Comparison of ENCODE assay signal across 1 cellular context in the genomic region with DNA sequence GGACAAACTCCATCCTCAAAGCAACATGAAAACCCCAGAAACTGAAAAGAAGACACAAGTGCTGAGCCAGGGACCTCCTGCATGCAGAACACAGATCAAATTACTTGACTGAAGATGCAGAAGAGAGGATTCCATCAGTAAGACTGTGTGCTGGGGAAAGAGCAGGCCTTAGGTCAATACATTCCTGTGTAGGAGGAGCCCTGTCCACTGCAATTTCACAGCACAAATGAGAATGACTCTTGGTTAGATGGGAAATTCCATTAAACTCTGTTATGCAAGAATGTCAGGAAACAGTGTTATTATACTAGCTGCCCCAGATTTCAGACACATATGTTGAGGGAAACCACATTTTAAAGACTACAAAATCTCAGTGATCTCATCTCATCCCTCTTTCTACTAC.
TF ChIP-seq lines count a peak whose summit lies in the region.

No MANE protein-coding gene starts in this region.

TF ChIP-seq in SK-N-SH, 30 proteins besides CTCF, POLR2A, EP300 and RAD21 (continued from another document):
- TF ChIP-seq, protein P1, sequence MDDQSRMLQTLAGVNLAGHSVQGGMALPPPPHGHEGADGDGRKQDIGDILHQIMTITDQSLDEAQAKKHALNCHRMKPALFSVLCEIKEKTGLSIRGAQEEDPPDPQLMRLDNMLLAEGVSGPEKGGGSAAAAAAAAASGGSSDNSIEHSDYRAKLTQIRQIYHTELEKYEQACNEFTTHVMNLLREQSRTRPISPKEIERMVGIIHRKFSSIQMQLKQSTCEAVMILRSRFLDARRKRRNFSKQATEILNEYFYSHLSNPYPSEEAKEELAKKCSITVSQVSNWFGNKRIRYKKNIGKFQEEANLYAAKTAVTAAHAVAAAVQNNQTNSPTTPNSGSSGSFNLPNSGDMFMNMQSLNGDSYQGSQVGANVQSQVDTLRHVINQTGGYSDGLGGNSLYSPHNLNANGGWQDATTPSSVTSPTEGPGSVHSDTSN (IDR thresholded peaks at IDR 0.05) = peak; percentile 89
